Comparison of ENCODE assay signal across 13 cellular contexts in the genomic region with DNA sequence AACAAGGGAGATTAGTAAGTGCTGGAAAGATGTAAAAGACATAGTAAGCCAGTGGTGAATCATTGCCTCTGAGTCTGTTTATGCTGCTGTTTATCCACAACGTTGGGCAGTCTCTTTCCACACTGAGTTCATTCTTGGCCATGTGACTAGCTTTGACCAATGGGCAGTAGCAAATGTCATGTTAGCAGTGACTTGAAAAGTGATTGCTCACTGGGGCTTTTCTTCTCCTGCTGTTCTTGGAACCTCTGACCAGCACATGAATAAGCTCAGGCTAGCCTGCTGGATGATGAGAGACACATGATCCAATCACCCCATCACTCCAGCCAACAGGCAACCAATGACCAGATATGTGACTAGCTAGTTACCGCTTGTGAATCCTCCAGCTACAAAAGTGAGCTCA.
DNase-seq lines count a peak whose midpoint lies in the region; ATAC-seq and TF ChIP-seq lines count a peak whose summit lies in the region.
"Had no signal": no experiment of that assay in that cellular context is flagged by ENCODE, and none has a peak within 500 bp of the region (broad histone marks: within the 10 kb centered on the region; RNA-seq: fewer than 3 reads in every experiment).

No MANE protein-coding gene starts in this region.

- H2AFZ ChIP-seq in HCT116 (ENCODE audit: low read depth, low read length, poor library complexity, severe bottlenecking): no peak overlapping the region

- H3K4me1 ChIP-seq in HCT116 (ENCODE audit: control insufficient read depth in 1 of 2, insufficient read depth in 2 of 2, low read length in 2 of 2): no peaks in the 10 kb centered on the region

- no peaks in the 10 kb centered on the region for H3K9me3 ChIP-seq in HCT116 (ENCODE audit: control insufficient read depth in 1 of 2, insufficient read depth in 1 of 2, low read depth in 1 of 2, low read length in 2 of 2)
- H3K9me3 ChIP-seq in WERI-Rb-1 (ENCODE audit: severe bottlenecking): no peaks in the 10 kb centered on the region

- H3K27ac ChIP-seq in HCT116 (ENCODE audit: low read depth, low read length) (no peak overlapping the region), WERI-Rb-1 (no peak overlapping the region)

- CTCF ChIA-PET in HCT116 (lab: Charles Lee): no interaction called here
- CTCF ChIA-PET in GM10248 (lab: Yijun Ruan, JAX): interaction anchor here (2.1 kb wide), 1 partner anchor 12 kb away, joined by 5 read pairs; no protein-coding TSS in a partner anchor

- peaks cover 0 to 5% of the 10 kb centered on the region in 2 experiments; a peak in 2 of 4 replicates for H3K36me3 ChIP-seq in HCT116 (ENCODE audit: control insufficient read depth in 1 of 2, insufficient read depth in 2 of 2, low read length in 2 of 2)
- no peaks in the 10 kb centered on the region for H3K36me3 ChIP-seq in WERI-Rb-1

- H3K9ac ChIP-seq in HCT116 (ENCODE audit: low read length): no peak overlapping the region

- TF ChIP-seq RAD21 in HCT116 (IDR thresholded peaks at IDR 0.05; ENCODE audit: low read depth): no peak

- no peaks in the 10 kb centered on the region for H3K79me2 ChIP-seq in HCT116 (ENCODE audit: insufficient read depth, low read length)

- ATAC-seq in HCT116 (peak; percentile 42; the same call in 1 of the 2 replicates), HG03565 (IDR thresholded peaks at IDR 0.05; ENCODE audit: unreplicated experiment) (no peak)

- H3K4me2 ChIP-seq in HCT116 (ENCODE audit: low read length): no peak overlapping the region

- RAD21 ChIA-PET in HCT116 (lab: Charles Lee; ENCODE audit: low non-redundant PET in 1 of 2, low total read pairs in 2 of 2, uncharacterized antibody in 2 of 2, unreplicated experiment in 2 of 2): no interaction called here

- no peak for TF ChIP-seq CTCF in HCT116 (IDR thresholded peaks at IDR 0.05 in 2 of 3, conservative IDR thresholded peaks at IDR 0.05 in 1 of 3; ENCODE audit: borderline replicate concordance in 1 of 3, insufficient read depth in 1 of 3, low read depth in 2 of 3, low read length in 2 of 3)
- no peak for TF ChIP-seq CTCF in WERI-Rb-1 (IDR thresholded peaks at IDR 0.05; ENCODE audit: low read depth, low read length)
- no peak for TF ChIP-seq CTCF in GM10248 (IDR thresholded peaks at IDR 0.05; ENCODE audit: control extremely low read depth, extremely low read depth, low read depth, missing control alignments)

- H3K4me3 ChIP-seq in HCT116 (replicated peaks in 1 of 2; ENCODE audit: low read depth in 1 of 2, low read length in 2 of 2) (no peak overlapping the region), WERI-Rb-1 (ENCODE audit: low read depth, low read length) (no peak overlapping the region)

- POLR2A ChIA-PET in HCT116 (lab: Charles Lee) (no interaction called here), GM10248 (lab: Yijun Ruan, JAX) (no interaction called here)

- no peaks in the 10 kb centered on the region for H3K9me2 ChIP-seq in HCT116 (ENCODE audit: insufficient read depth)

- intact Hi-C loops in HCT116 (cut with micrococcal nuclease): no loop called here

- DNase-seq in A172 (ENCODE audit: low spot score) (peak; percentile 96), HCT116 (ENCODE audit: low read depth, low spot score) (no peak), WERI-Rb-1 (peak; percentile 28), foreskin melanocyte (peak; percentile 20), GM10248 (ENCODE audit: extremely low spot score) (no peak), mesenteric fat pad (ENCODE audit: low spot score) (no peak), NCI-H774 (lab: John Stamatoyannopoulos, UW) (no peak)
- DNase-seq: activated CD4-positive, alpha-beta T cell treated with anti-CD3 and anti-CD28 coated beads, Interleukin-2, amount 50 U/mL, for 48 hours; activated naive CD8-positive, alpha-beta T cell treated with anti-CD3 and anti-CD28 coated beads, Interleukin-2, amount 10 ng/mL, durations not matched to agents 7 days and 5 days; NCI-H2171; occipital lobe; stimulated activated CD4-positive, alpha-beta T cell treated with anti-CD3 and anti-CD28 coated beads, Interleukin-4, amount 100 ng/mL, for 24 hours had no signal

- no peak for TF ChIP-seq POLR2A in HCT116 (IDR thresholded peaks at IDR 0.05; ENCODE audit: borderline replicate concordance, extremely low read depth, insufficient read depth, insufficient read length)

- H4K20me1 ChIP-seq in HCT116 (ENCODE audit: insufficient read depth): no peaks in the 10 kb centered on the region

- H3K27me3 ChIP-seq in HCT116 (ENCODE audit: insufficient read depth, low read length) (no peaks in the 10 kb centered on the region), WERI-Rb-1 (ENCODE audit: insufficient read depth, low read depth, severe bottlenecking) (no peaks in the 10 kb centered on the region)

- BruUV-seq in HCT116 (replicated peaks; lab: Mats Ljungman, UMichigan): no TSS peak

TF ChIP-seq in HCT116, 20 proteins besides CTCF, POLR2A, EP300 and RAD21:
- TF ChIP-seq REST (IDR thresholded peaks at IDR 0.05; ENCODE audit: low read depth) (no peak), SRF (IDR thresholded peaks at IDR 0.05; ENCODE audit: low read depth) (no peak), CEBPB (IDR thresholded peaks at IDR 0.05; ENCODE audit: low read depth) (no peak), ZNF274 (IDR thresholded peaks at IDR 0.05; ENCODE audit: low read depth, low read length) (no peak), MAX (IDR thresholded peaks at IDR 0.05) (no peak), SP1 (IDR thresholded peaks at IDR 0.05; ENCODE audit: low read depth) (no peak), YY1 (IDR thresholded peaks at IDR 0.05; ENCODE audit: extremely low read depth, insufficient replicate concordance, low read depth, low read length) (no peak), EZH2 (IDR thresholded peaks at IDR 0.05) (no peak), EGR1 (IDR thresholded peaks at IDR 0.05; ENCODE audit: low read depth) (no peak), ZFX (IDR thresholded peaks at IDR 0.05) (no peak), FOSL1 (IDR thresholded peaks at IDR 0.05; ENCODE audit: low read depth) (no peak), CBX3 (IDR thresholded peaks at IDR 0.05; ENCODE audit: low read depth) (no peak), POLR2AphosphoS5 (IDR thresholded peaks at IDR 0.05; ENCODE audit: low read depth, low read length) (no peak), ELF1 (IDR thresholded peaks at IDR 0.05; ENCODE audit: borderline replicate concordance, low read depth) (no peak), JUND (IDR thresholded peaks at IDR 0.05) (no peak), EZH2phosphoT487 (IDR thresholded peaks at IDR 0.05; ENCODE audit: borderline replicate concordance) (no peak)
- TF ChIP-seq, protein P1, sequence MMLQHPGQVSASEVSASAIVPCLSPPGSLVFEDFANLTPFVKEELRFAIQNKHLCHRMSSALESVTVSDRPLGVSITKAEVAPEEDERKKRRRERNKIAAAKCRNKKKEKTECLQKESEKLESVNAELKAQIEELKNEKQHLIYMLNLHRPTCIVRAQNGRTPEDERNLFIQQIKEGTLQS (IDR thresholded peaks at IDR 0.05): no peak

Comparison
In these comparisons a context has a peak if more than half of its experiments do, and no peak if none do; other contexts are left out.
1. DNase-seq: peak in A172 (single experiment), WERI-Rb-1 (single experiment) and foreskin melanocyte (single experiment); none in HCT116 (single experiment), GM10248 (single experiment), mesenteric fat pad (single experiment) and NCI-H774 (single experiment).